2 cellular contexts compared by ENCODE assay signal in the genomic region with DNA sequence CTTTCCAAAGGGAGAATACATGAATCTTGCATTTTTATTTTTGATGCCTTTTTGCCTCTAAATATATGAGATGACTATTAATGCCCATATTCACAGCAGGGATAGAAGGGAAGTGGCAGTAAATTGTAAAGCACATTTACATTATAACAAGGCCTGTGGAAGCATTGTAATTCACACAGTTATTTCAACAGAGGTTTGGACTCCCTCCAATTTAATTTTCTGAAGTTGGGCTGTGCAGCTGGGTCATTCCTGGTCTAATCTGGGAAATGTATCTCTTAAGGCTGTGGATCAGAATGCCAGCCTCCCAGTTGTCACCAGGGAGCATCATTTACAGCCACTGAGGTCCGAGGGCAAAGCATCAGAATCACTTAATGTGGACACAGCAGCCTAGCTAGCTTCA.
TF ChIP-seq lines count a peak whose summit lies in the region.

No MANE protein-coding gene starts in this region.

TF ChIP-seq in endothelial cell of umbilical vein, 7 proteins besides CTCF, POLR2A, EP300 and RAD21 (continued from another document):
- TF ChIP-seq MAX (IDR thresholded peaks at IDR 0.05; ENCODE audit: insufficient read depth, insufficient read length) (no peak), EZH2 (IDR thresholded peaks at IDR 0.05; ENCODE audit: borderline replicate concordance, low read depth, low read length, severe bottlenecking) (no peak)

TF ChIP-seq in neural cell, 6 proteins besides CTCF, POLR2A, EP300 and RAD21 (continued from another document):
- TF ChIP-seq, protein P1, sequence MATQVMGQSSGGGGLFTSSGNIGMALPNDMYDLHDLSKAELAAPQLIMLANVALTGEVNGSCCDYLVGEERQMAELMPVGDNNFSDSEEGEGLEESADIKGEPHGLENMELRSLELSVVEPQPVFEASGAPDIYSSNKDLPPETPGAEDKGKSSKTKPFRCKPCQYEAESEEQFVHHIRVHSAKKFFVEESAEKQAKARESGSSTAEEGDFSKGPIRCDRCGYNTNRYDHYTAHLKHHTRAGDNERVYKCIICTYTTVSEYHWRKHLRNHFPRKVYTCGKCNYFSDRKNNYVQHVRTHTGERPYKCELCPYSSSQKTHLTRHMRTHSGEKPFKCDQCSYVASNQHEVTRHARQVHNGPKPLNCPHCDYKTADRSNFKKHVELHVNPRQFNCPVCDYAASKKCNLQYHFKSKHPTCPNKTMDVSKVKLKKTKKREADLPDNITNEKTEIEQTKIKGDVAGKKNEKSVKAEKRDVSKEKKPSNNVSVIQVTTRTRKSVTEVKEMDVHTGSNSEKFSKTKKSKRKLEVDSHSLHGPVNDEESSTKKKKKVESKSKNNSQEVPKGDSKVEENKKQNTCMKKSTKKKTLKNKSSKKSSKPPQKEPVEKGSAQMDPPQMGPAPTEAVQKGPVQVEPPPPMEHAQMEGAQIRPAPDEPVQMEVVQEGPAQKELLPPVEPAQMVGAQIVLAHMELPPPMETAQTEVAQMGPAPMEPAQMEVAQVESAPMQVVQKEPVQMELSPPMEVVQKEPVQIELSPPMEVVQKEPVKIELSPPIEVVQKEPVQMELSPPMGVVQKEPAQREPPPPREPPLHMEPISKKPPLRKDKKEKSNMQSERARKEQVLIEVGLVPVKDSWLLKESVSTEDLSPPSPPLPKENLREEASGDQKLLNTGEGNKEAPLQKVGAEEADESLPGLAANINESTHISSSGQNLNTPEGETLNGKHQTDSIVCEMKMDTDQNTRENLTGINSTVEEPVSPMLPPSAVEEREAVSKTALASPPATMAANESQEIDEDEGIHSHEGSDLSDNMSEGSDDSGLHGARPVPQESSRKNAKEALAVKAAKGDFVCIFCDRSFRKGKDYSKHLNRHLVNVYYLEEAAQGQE (IDR thresholded peaks at IDR 0.05; ENCODE audit: borderline replicate concordance) = no peak
- no peak for TF ChIP-seq EZH2 (IDR thresholded peaks at IDR 0.05; ENCODE audit: borderline replicate concordance, insufficient read depth, low read length, poor library complexity, severe bottlenecking)
- TF ChIP-seq SMC3 (conservative IDR thresholded peaks at IDR 0.05; ENCODE audit: poor library complexity) = no peak
- TF ChIP-seq MXI1 (conservative IDR thresholded peaks at IDR 0.05; ENCODE audit: poor library complexity, severe bottlenecking) = no peak
